In genomic region chr1:40421348-40421693, GRCh38 we compare ENCODE assay signal across 15 cellular contexts. TPM values are rescaled to one million over a fixed set of nuclear protein-coding genes. Genes with fewer than 3 reads are reported as not detected.
DNase-seq lines count a peak whose midpoint lies in the region; ATAC-seq, FAIRE-seq and TF ChIP-seq lines count a peak whose summit lies in the region.
"Had no signal": no experiment of that assay in that cellular context is flagged by ENCODE, and none has a peak within 500 bp of the region (broad histone marks: within the 10 kb centered on the region; RNA-seq: fewer than 3 reads in every experiment).

No MANE protein-coding gene starts in this region.

- no peak overlapping the region for H3K9ac ChIP-seq in endodermal cell (ENCODE audit: extremely low read depth, low read length, poor library complexity, severe bottlenecking)
- H3K9ac ChIP-seq in GM23248 = no peak overlapping the region

- no peaks in the 10 kb centered on the region for H3F3A ChIP-seq in GM23248 (ENCODE audit: insufficient read depth)

- no peak overlapping the region for H3K4me3 ChIP-seq in endodermal cell (ENCODE audit: low read length)
- H3K4me3 ChIP-seq in GM23248 = no peak overlapping the region
- H3K4me3 ChIP-seq in tibial nerve = no peak overlapping the region
- H3K4me3 ChIP-seq: heart right ventricle had no signal

- no peak for TF ChIP-seq POLR2A in GM12891 (IDR thresholded peaks at IDR 0.05; ENCODE audit: low read depth, low read length)
- TF ChIP-seq POLR2A in tibial nerve (IDR thresholded peaks at IDR 0.05) = no peak

- no peak overlapping the region for H3K4me3 Mint-ChIP-seq in endodermal cell
- H3K4me3 Mint-ChIP-seq: activated naive CD8-positive, alpha-beta T cell treated with anti-CD3 and anti-CD28 coated beads, Interleukin-2, amount 10 ng/mL, durations not matched to agents 7 days and 5 days had no signal

- in situ Hi-C loops in GM23248 (cut with MboI) = no loop called here

- H3K4me1 ChIP-seq in endodermal cell (ENCODE audit: control insufficient read depth, insufficient read depth, low read length) (no peaks in the 10 kb centered on the region), GM23248 (ENCODE audit: insufficient read depth) (no peaks in the 10 kb centered on the region), tibial nerve (peaks cover 0 to 13% (median 9%) of the 10 kb centered on the region in 4 donors)

- peaks cover 45% of the 10 kb centered on the region for H3K36me3 Mint-ChIP-seq in endodermal cell (ENCODE audit: low read depth)

- no peak overlapping the region for H3K4me2 ChIP-seq in GM23248 (ENCODE audit: unreplicated experiment)

- no peaks in the 10 kb centered on the region for H3K4me1 Mint-ChIP-seq in endodermal cell

- no peak for TF ChIP-seq EP300 in tibial nerve (IDR thresholded peaks at IDR 0.05)

- H3K27me3 Mint-ChIP-seq in endodermal cell (ENCODE audit: insufficient read depth) = no peaks in the 10 kb centered on the region
- H3K27me3 Mint-ChIP-seq: activated naive CD8-positive, alpha-beta T cell treated with anti-CD3 and anti-CD28 coated beads, Interleukin-2, amount 10 ng/mL, durations not matched to agents 7 days and 5 days had no signal

- no peak for DNase-seq in GM12891 (ENCODE audit: insufficient read length, low spot score)
- DNase-seq in NOMO-1 (lab: John Stamatoyannopoulos, UW; ENCODE audit: unreplicated experiment in 2 of 2) = peak; percentile 62 to 69
- DNase-seq in endodermal cell = no peak
- DNase-seq in nucleus accumbens (lab: John Stamatoyannopoulos, UW) = peak in 32 of 56 donors; percentile 7 to 76 (median 36)
- DNase-seq in mesenteric fat pad (ENCODE audit: low spot score) = no peak
- no peak for DNase-seq in GM23248
- DNase-seq in tibial nerve (ENCODE audit: low spot score in 2 of 2) = no peak
- DNase-seq: activated CD8-positive, alpha-beta memory T cell treated with anti-CD3 and anti-CD28 coated beads, Interleukin-2, amount 50 U/mL, for 48 hours; activated naive CD8-positive, alpha-beta T cell treated with anti-CD3 and anti-CD28 coated beads, Interleukin-2, amount 10 ng/mL, durations not matched to agents 7 days and 5 days; H7; heart right ventricle; left colon; small intestine had no signal

- H4K20me1 ChIP-seq in GM23248 (ENCODE audit: insufficient read depth) = no peaks in the 10 kb centered on the region

- H3K36me3 ChIP-seq in endodermal cell (ENCODE audit: control insufficient read depth, insufficient read depth, low read length) = peaks cover 60% of the 10 kb centered on the region
- H3K36me3 ChIP-seq in GM23248 (ENCODE audit: low read depth) = peaks cover 30% of the 10 kb centered on the region
- H3K36me3 ChIP-seq in tibial nerve = peaks cover 0 to 50% (median 25%) of the 10 kb centered on the region in 3 donors

- H3K79me2 ChIP-seq in GM23248 (ENCODE audit: insufficient read depth) = no peaks in the 10 kb centered on the region

- H3K9me3 ChIP-seq in endodermal cell (ENCODE audit: control insufficient read depth, low read length) = no peaks in the 10 kb centered on the region
- no peaks in the 10 kb centered on the region for H3K9me3 ChIP-seq in GM23248 (ENCODE audit: low read depth)
- H3K9me3 ChIP-seq in tibial nerve = no peaks in the 10 kb centered on the region
- H3K9me3 ChIP-seq: heart right ventricle had no signal

- no peaks in the 10 kb centered on the region for H3K9me3 Mint-ChIP-seq in endodermal cell
- H3K9me3 Mint-ChIP-seq: activated naive CD8-positive, alpha-beta T cell treated with anti-CD3 and anti-CD28 coated beads, Interleukin-2, amount 10 ng/mL, durations not matched to agents 7 days and 5 days had no signal

- H2AFZ ChIP-seq in GM23248 = no peak overlapping the region

- WGBS in endodermal cell (ENCODE audit: insufficient coverage in 1 of 2, insufficient read length in 1 of 2), 2 experiments = 85% methylated on average over 8 of the region's 8 CpGs; no CpG with 5 or more reads in 1 of the 2 experiments
- 91 to 95% methylated on average over 6 to 8 of the region's 8 CpGs for WGBS in GM23248 (ENCODE audit: low coverage in 1 of 2, low lambda C conversion rate in 2 of 2, missing lambda C conversion rate in 2 of 2), 2 experiments
- WGBS in tibial nerve, 2 donors = 34% methylated on average over 8 of the region's 8 CpGs

- no peak for FAIRE-seq in GM12891 (lab: Jason Lieb, UNC)
- FAIRE-seq: small intestine had no signal

- no peak overlapping the region for H3K27ac Mint-ChIP-seq in endodermal cell

- H3K27ac ChIP-seq in endodermal cell (ENCODE audit: low read depth, low read length) (peak overlapping the region; percentile 76), GM23248 (no peak overlapping the region), tibial nerve (no peak overlapping the region)
- H3K27ac ChIP-seq: VCaP had no signal

- ATAC-seq in GM18502 (IDR thresholded peaks at IDR 0.05; ENCODE audit: poor library complexity, unreplicated experiment) = no peak
- ATAC-seq: left colon had no signal

- TF ChIP-seq CTCF in endodermal cell (conservative IDR thresholded peaks at IDR 0.05) (no peak), tibial nerve (IDR thresholded peaks at IDR 0.05) (no peak)

- H3K9me2 ChIP-seq in GM23248 (ENCODE audit: insufficient read depth) = no peaks in the 10 kb centered on the region

- H3K27me3 ChIP-seq in endodermal cell (ENCODE audit: control insufficient read depth, insufficient read depth, low read length, poor library complexity, severe bottlenecking) (no peaks in the 10 kb centered on the region), GM23248 (replicated peaks; ENCODE audit: insufficient read depth) (no peaks in the 10 kb centered on the region), tibial nerve (no peaks in the 10 kb centered on the region)
- H3K27me3 ChIP-seq: heart right ventricle had no signal

TF ChIP-seq in GM12891, 5 proteins besides CTCF, POLR2A, EP300 and RAD21:
- TF ChIP-seq POU2F2 (IDR thresholded peaks at IDR 0.05; ENCODE audit: low read depth, low read length) (no peak), POLR2AphosphoS5 (IDR thresholded peaks at IDR 0.05; ENCODE audit: low read depth, low read length) (no peak), PAX5 (IDR thresholded peaks at IDR 0.05; ENCODE audit: insufficient read depth, low read length, severe bottlenecking) (no peak), TAF1 (IDR thresholded peaks at IDR 0.05; ENCODE audit: low read depth, low read length) (no peak), SPI1 (IDR thresholded peaks at IDR 0.05; ENCODE audit: low read depth, low read length) (peak; percentile 71)

RNA-seq across cellular contexts. Expression of gene ZFP69B, which starts 29.0 kb away (rescaled TPM):
- 1.4 TPM for polyA plus RNA-seq in GM12891 (2012; ENCODE audit: low read depth, missing spikeins)
- total RNA-seq in endodermal cell (10 to 100 TPM in 1 of 2 donors, 1 to 10 TPM in 1; 7.7 to 10.3 TPM), mesenteric fat pad (1.3 TPM), tibial nerve (1 to 10 TPM in 2 of 4 donors, under 1 TPM in 2; 0.39 to 2.3 (median 1.3) TPM)
- 9.7 TPM for polyA plus RNA-seq in endodermal cell (2013, experiment 1 of 2)
- polyA plus RNA-seq in endodermal cell (2013, experiment 2 of 2) = 9.7 TPM
- 3.0 and 4.2 TPM in 2 replicates for total RNA-seq in GM23248 (2014; rRNA removed; shearing (Covaris generic))
- 3.7 and 3.9 TPM in 2 replicates for polyA plus RNA-seq in GM23248 (2016; fragmentation: Nextera tagmentation; extraction: Ambion mirVana)

RNA-seq across cellular contexts. Expression of gene SMAP2, which starts 47.8 kb away (rescaled TPM):
- polyA plus RNA-seq in GM12891 (2012; ENCODE audit: low read depth, missing spikeins) = 122 TPM
- total RNA-seq in endodermal cell = 10 to 100 TPM; 21.9 to 22.3 TPM
- polyA plus RNA-seq in endodermal cell (2013, experiment 1 of 2) = 18.0 TPM
- polyA plus RNA-seq in endodermal cell (2013, experiment 2 of 2) = 17.6 TPM
- 69.7 TPM for total RNA-seq in mesenteric fat pad
- 14.3 and 15.6 TPM in 2 replicates for total RNA-seq in GM23248 (2014; rRNA removed; shearing (Covaris generic))
- polyA plus RNA-seq in GM23248 (2016; fragmentation: Nextera tagmentation; extraction: Ambion mirVana) = 12.2 and 13.0 TPM in 2 replicates
- total RNA-seq in tibial nerve = 10 to 100 TPM; 36.7 to 55.2 (median 45.1) TPM

RNA-seq across cellular contexts. Expression of gene ZFP69, which starts 55.8 kb away (rescaled TPM):
- polyA plus RNA-seq in GM12891 (2012; ENCODE audit: low read depth, missing spikeins) = 2.2 TPM
- 1 to 10 TPM; 4.9 to 6.0 TPM for total RNA-seq in endodermal cell
- 5.8 TPM for polyA plus RNA-seq in endodermal cell (2013, experiment 1 of 2)
- 6.2 TPM for polyA plus RNA-seq in endodermal cell (2013, experiment 2 of 2)
- total RNA-seq in mesenteric fat pad = 3.0 TPM
- 1.9 and 2.9 TPM in 2 replicates for total RNA-seq in GM23248 (2014; rRNA removed; shearing (Covaris generic))
- polyA plus RNA-seq in GM23248 (2016; fragmentation: Nextera tagmentation; extraction: Ambion mirVana) = 2.5 and 3.8 TPM in 2 replicates
- 1 to 10 TPM; 1.7 to 7.6 (median 3.4) TPM for total RNA-seq in tibial nerve

Comparison
In these comparisons a context has a peak if more than half of its experiments do, and no peak if none do; other contexts are left out.
1. DNase-seq: peak in NOMO-1 (2 of 2) and nucleus accumbens (32 of 56); none in GM12891 (single experiment), endodermal cell (single experiment), mesenteric fat pad (single experiment), GM23248 (single experiment) and tibial nerve (0 of 2).